ENCODE assay signal across 2 cellular contexts in genomic region chr1:7838714-7839113, GRCh38.
A peak's percentile ranks its signal among the peaks of the same experiment; 100 is the strongest.
TF ChIP-seq lines count a peak whose summit lies in the region.

No MANE protein-coding gene starts in this region.

TF ChIP-seq in HEK293, 187 proteins besides CTCF, POLR2A, EP300 and RAD21:
- TF ChIP-seq ZNF302 (tag by site-specific recombination; IDR thresholded peaks at IDR 0.05; ENCODE audit: low read depth): no peak
- no peak for TF ChIP-seq ZBTB48 (tag by site-specific recombination; IDR thresholded peaks at IDR 0.05)
- peak; percentile 79 for TF ChIP-seq SETDB1 (IDR thresholded peaks at IDR 0.05; ENCODE audit: insufficient read length, low read length)
- TF ChIP-seq ZNF404 (tag by site-specific recombination; IDR thresholded peaks at IDR 0.05): no peak
- TF ChIP-seq TSHZ1 (tag by site-specific recombination; IDR thresholded peaks at IDR 0.05; ENCODE audit: borderline replicate concordance): no peak
- TF ChIP-seq ZNF423 (tag by site-specific recombination; IDR thresholded peaks at IDR 0.05): no peak
- TF ChIP-seq ZFP37 (tag by site-specific recombination; IDR thresholded peaks at IDR 0.05): no peak
- TF ChIP-seq ZNF2 (tag by site-specific recombination; IDR thresholded peaks at IDR 0.05): no peak
TF ChIP-seq in HEK293: peak in this region for 1.

TF ChIP-seq in K562, 482 proteins besides CTCF, POLR2A, EP300 and RAD21:
- TF ChIP-seq CBX3 (IDR thresholded peaks at IDR 0.05; ENCODE audit: borderline replicate concordance in 1 of 2, low read length in 2 of 2) (0 out of 3 replicates have a peak, but pooled peaks of 1 of the 2 experiments have one; percentile 37), TFAP4 (CRISPR knock-in tag; IDR thresholded peaks at IDR 0.05; ENCODE audit: borderline replicate concordance) (no peak), ZNF354B (CRISPR knock-in tag; IDR thresholded peaks at IDR 0.05) (peak; percentile 92), ZNF507 (tag; conservative IDR thresholded peaks at IDR 0.05) (peak; percentile 98), CBFB (CRISPR knock-in tag; IDR thresholded peaks at IDR 0.05) (no peak), KLF13 (tag; IDR thresholded peaks at IDR 0.05; ENCODE audit: borderline replicate concordance, low read depth) (no peak)
